Comparison of ENCODE assay signal across 12 cellular contexts in the genomic region with DNA sequence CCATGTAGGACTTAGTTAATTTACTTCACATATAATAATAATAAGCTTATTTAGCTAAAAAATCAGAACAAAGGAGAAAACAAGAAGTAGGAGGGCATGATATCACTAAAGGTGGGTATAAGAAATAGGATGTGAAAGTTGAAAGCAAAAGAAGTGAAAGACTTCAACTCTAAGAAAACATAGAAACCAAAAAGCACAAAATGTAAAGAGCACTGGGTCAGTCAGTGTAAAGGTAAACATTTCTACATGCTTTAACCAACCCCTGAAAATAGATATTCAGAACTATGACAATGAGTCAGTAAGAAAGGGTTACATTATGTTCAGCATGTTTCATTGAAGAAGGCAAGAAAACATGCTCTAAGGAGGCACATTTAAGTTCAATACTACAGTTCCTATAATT.
DNase-seq lines count a peak whose midpoint lies in the region; ATAC-seq lines count a peak whose summit lies in the region.
"Had no signal": no experiment of that assay in that cellular context is flagged by ENCODE, and none has a peak within 500 bp of the region (broad histone marks: within the 10 kb centered on the region; RNA-seq: fewer than 3 reads in every experiment).

No MANE protein-coding gene starts in this region.

- no peak overlapping the region for H3K27ac Mint-ChIP-seq in stimulated activated naive B cell treated with anti-CD40 and anti-IgM and Interleukin-4, amounts not matched to agents 10 μg/mL and 1 μg/mL and 100 μg/mL, for 72 hours
- no peak overlapping the region for H3K27ac Mint-ChIP-seq in natural killer cell treated with Interleukin-12 subunit alpha and Interleukin-12 subunit beta and Interleukin-15 and Interleukin-18, amount 100 ng/mL, for 72 hours

- H3K36me3 Mint-ChIP-seq in stimulated activated naive B cell treated with anti-CD40 and anti-IgM and Interleukin-4, amounts not matched to agents 10 μg/mL and 1 μg/mL and 100 μg/mL, for 72 hours = peaks cover 13 to 17% of the 10 kb centered on the region in 2 donors
- no peaks in the 10 kb centered on the region for H3K36me3 Mint-ChIP-seq in natural killer cell treated with Interleukin-12 subunit alpha and Interleukin-12 subunit beta and Interleukin-15 and Interleukin-18, amount 100 ng/mL, for 72 hours

- DNase-seq in stimulated activated naive B cell treated with anti-CD40 and anti-IgM and Interleukin-4, amounts not matched to agents 10 μg/mL and 1 μg/mL and 100 μg/mL, for 72 hours = no peak
- no peak for DNase-seq in activated CD4-positive, alpha-beta T cell treated with anti-CD3 and anti-CD28 coated beads, Interleukin-2, amount 50 U/mL, for 4 hours
- no peak for DNase-seq in NCI-H2081 treated with DMSO at 0.1 percent for 48 hours (lab: John Stamatoyannopoulos, UW)
- no peak for DNase-seq in natural killer cell treated with Interleukin-12 subunit alpha and Interleukin-12 subunit beta and Interleukin-15 and Interleukin-18, amount 100 ng/mL, for 72 hours (ENCODE audit: low spot score)
- DNase-seq: activated CD4-positive, alpha-beta T cell treated with anti-CD3 and anti-CD28 coated beads for 1 hour; DMS 273 treated with DMSO at 0.1 percent for 48 hours; GOT3; SJCRH30; stomach had no signal

- H3K4me3 Mint-ChIP-seq in stimulated activated naive B cell treated with anti-CD40 and anti-IgM and Interleukin-4, amounts not matched to agents 10 μg/mL and 1 μg/mL and 100 μg/mL, for 72 hours = no peak overlapping the region
- H3K4me3 Mint-ChIP-seq in natural killer cell treated with Interleukin-12 subunit alpha and Interleukin-12 subunit beta and Interleukin-15 and Interleukin-18, amount 100 ng/mL, for 72 hours = no peak overlapping the region

- H3K4me1 Mint-ChIP-seq in stimulated activated naive B cell treated with anti-CD40 and anti-IgM and Interleukin-4, amounts not matched to agents 10 μg/mL and 1 μg/mL and 100 μg/mL, for 72 hours = peaks cover 4 to 9% of the 10 kb centered on the region in 2 donors
- H3K4me1 Mint-ChIP-seq in natural killer cell treated with Interleukin-12 subunit alpha and Interleukin-12 subunit beta and Interleukin-15 and Interleukin-18, amount 100 ng/mL, for 72 hours (ENCODE audit: low read depth in 2 of 2) = no peaks in the 10 kb centered on the region

- ATAC-seq in GM19035 (IDR thresholded peaks at IDR 0.05; ENCODE audit: unreplicated experiment) (peak; percentile 88), GM21737 (IDR thresholded peaks at IDR 0.05; ENCODE audit: unreplicated experiment) (peak; percentile 95), HG03139 (IDR thresholded peaks at IDR 0.05; ENCODE audit: unreplicated experiment) (peak; percentile 87)
- ATAC-seq in stimulated activated naive B cell treated with anti-CD40 and anti-IgM and Interleukin-4, amounts not matched to agents 10 μg/mL and 1 μg/mL and 100 μg/mL, for 72 hours (replicated peaks) = peak; percentile 99
- no peak for ATAC-seq in natural killer cell treated with Interleukin-12 subunit alpha and Interleukin-12 subunit beta and Interleukin-15 and Interleukin-18, amount 100 ng/mL, for 72 hours

- H3K9me3 Mint-ChIP-seq in stimulated activated naive B cell treated with anti-CD40 and anti-IgM and Interleukin-4, amounts not matched to agents 10 μg/mL and 1 μg/mL and 100 μg/mL, for 72 hours = no peaks in the 10 kb centered on the region
- H3K9me3 Mint-ChIP-seq in natural killer cell treated with Interleukin-12 subunit alpha and Interleukin-12 subunit beta and Interleukin-15 and Interleukin-18, amount 100 ng/mL, for 72 hours = no peaks in the 10 kb centered on the region

- no peaks in the 10 kb centered on the region for H3K27me3 Mint-ChIP-seq in stimulated activated naive B cell treated with anti-CD40 and anti-IgM and Interleukin-4, amounts not matched to agents 10 μg/mL and 1 μg/mL and 100 μg/mL, for 72 hours
- H3K27me3 Mint-ChIP-seq in natural killer cell treated with Interleukin-12 subunit alpha and Interleukin-12 subunit beta and Interleukin-15 and Interleukin-18, amount 100 ng/mL, for 72 hours = no peaks in the 10 kb centered on the region

Comparison
In these comparisons a context has a peak if more than half of its experiments do, and no peak if none do; other contexts are left out.
1. ATAC-seq: peak in GM19035 (single experiment), GM21737 (single experiment), HG03139 (single experiment) and stimulated activated naive B cell treated with anti-CD40 and anti-IgM and Interleukin-4, amounts not matched to agents 10 μg/mL and 1 μg/mL and 100 μg/mL, for 72 hours (2 of 2); none in natural killer cell treated with Interleukin-12 subunit alpha and Interleukin-12 subunit beta and Interleukin-15 and Interleukin-18, amount 100 ng/mL, for 72 hours (0 of 2).